In genomic region chr3:119597548-119598288, GRCh38 we compare ENCODE assay signal across 13 cellular contexts. TPM values are rescaled to one million over a fixed set of nuclear protein-coding genes. Genes with fewer than 3 reads are reported as not detected.
A peak's percentile ranks its signal among the peaks of the same experiment; 100 is the strongest.
DNase-seq lines count a peak whose midpoint lies in the region; ATAC-seq, FAIRE-seq and TF ChIP-seq lines count a peak whose summit lies in the region.
"Had no signal": no experiment of that assay in that cellular context is flagged by ENCODE, and none has a peak within 500 bp of the region (broad histone marks: within the 10 kb centered on the region; RNA-seq: fewer than 3 reads in every experiment).

TSS of gene PLA1A (plus strand) at chr3:119597885. CDS start at chr3:119597914, 29 bp downstream.

- peak in 1 of 2 experiments; percentile 42; a peak in 1 of 4 replicates for TF ChIP-seq EP300 in GM12878 (IDR thresholded peaks at IDR 0.05; ENCODE audit: borderline replicate concordance in 1 of 2, control insufficient read depth in 1 of 2, low read depth in 2 of 2, low read length in 2 of 2)

- peaks cover 6 to 72% (median 55%) of the 10 kb centered on the region in 9 donors for H3K4me1 ChIP-seq in heart right ventricle
- H3K4me1 ChIP-seq in GM12878 (ENCODE audit: control insufficient read depth, insufficient read depth, low read length): peaks cover 59% of the 10 kb centered on the region
- peaks cover 47% of the 10 kb centered on the region for H3K4me1 ChIP-seq in lower lobe of right lung
- peaks cover 21% of the 10 kb centered on the region for H3K4me1 ChIP-seq in upper lobe of right lung
- H3K4me1 ChIP-seq in aorta (ENCODE audit: control insufficient read depth in 1 of 2, insufficient read depth in 2 of 2, low read length in 2 of 2): no peaks in the 10 kb centered on the region

- peak within 1 kb of the TSS; percentile 37 for H2AFZ ChIP-seq in GM12878 (ENCODE audit: control insufficient read depth, low read depth, low read length)

- RAD21 ChIA-PET in GM12878 (lab: Charles Lee; ENCODE audit: unreplicated experiment): interaction anchor here (0.7 to 7.0 kb wide), 8 partner anchors 16 to 134 kb away, joined by 3 to 147 read pairs (median 4); partner anchors contain the start of genes CD80, COX17 and TMEM39A

- intact Hi-C loops in heart right ventricle (cut with DNase I): loop anchor here in 8 of 10 donors (2.0 to 10.0 kb wide), 7 partner anchors 17 to 85 kb away; partner anchors contain the start of gene COX17 (in 2 of the 8)
- intact Hi-C loops in Right ventricle myocardium superior (cut with DNase I): loop anchor here (5.0 kb wide), 1 partner anchor 80 kb away; the partner anchor contains the start of gene COX17
- intact Hi-C loops in GM12878 (cut with micrococcal nuclease; ENCODE audit: unreplicated experiment): loop anchor here (1.0 kb wide), 3 partner anchors 17 to 35 kb away; no protein-coding TSS in a partner anchor
- intact Hi-C loops in lower lobe of right lung (cut with DNase I): no loop called here
- intact Hi-C loops in upper lobe of right lung (cut with DNase I): loop anchor here (10.0 kb wide), 1 partner anchor 77 kb away; the partner anchor contains the start of gene COX17
- intact Hi-C loops in aorta (cut with DNase I): no loop called here

- CTCF ChIA-PET in GM12878 (lab: Yijun Ruan, JAX): interaction anchor here (0.6 to 6.0 kb wide), 5 partner anchors 11 to 83 kb away, joined by 3 to 71 read pairs (median 13); no protein-coding TSS in a partner anchor

- H3K27me3 ChIP-seq in heart right ventricle (no peaks in the 10 kb centered on the region), GM12878 (replicated peaks in 1 of 2; ENCODE audit: control insufficient read depth in 2 of 2, insufficient read depth in 2 of 2, low read length in 1 of 2) (no peaks in the 10 kb centered on the region), lower lobe of right lung (ENCODE audit: low read depth) (no peaks in the 10 kb centered on the region), upper lobe of right lung (no peaks in the 10 kb centered on the region), aorta (ENCODE audit: control insufficient read depth in 1 of 2, insufficient read depth in 2 of 2, low read length in 1 of 2) (no peaks in the 10 kb centered on the region)

- SMC1A ChIA-PET in GM12878 (lab: Charles Lee; ENCODE audit: uncharacterized antibody, unreplicated experiment): interaction anchor here (1.0 to 4.5 kb wide), 10 partner anchors 8 to 82 kb away, joined by 3 to 41 read pairs (median 10); partner anchors contain the start of genes ADPRH and CD80

- H3K9me3 ChIP-seq in heart right ventricle: no peaks in the 10 kb centered on the region
- H3K9me3 ChIP-seq in GM12878 (replicated peaks; ENCODE audit: control insufficient read depth, insufficient read depth, low read length): no peaks in the 10 kb centered on the region
- no peaks in the 10 kb centered on the region for H3K9me3 ChIP-seq in lower lobe of right lung
- no peaks in the 10 kb centered on the region for H3K9me3 ChIP-seq in upper lobe of right lung
- no peaks in the 10 kb centered on the region for H3K9me3 ChIP-seq in aorta (ENCODE audit: control insufficient read depth, low read length)

- peaks cover 25% of the 10 kb centered on the region for H3K79me2 ChIP-seq in GM12878 (ENCODE audit: control insufficient read depth, insufficient read depth, low read length)

- H3K4me2 ChIP-seq in GM12878 (ENCODE audit: control insufficient read depth, insufficient read depth): peak within 1 kb of the TSS; percentile 80

- WGBS in heart right ventricle, 2 donors: 60 to 62% methylated on average over 7 of the region's 7 CpGs
- WGBS in GM12878 (ENCODE audit: insufficient coverage, insufficient replicate concordance, low lambda C conversion rate, missing lambda C conversion rate): under 1% methylated on average over 7 of the region's 7 CpGs
- 76 to 79% methylated on average over 7 of the region's 7 CpGs for WGBS in aorta, 2 donors

- H3K27ac ChIP-seq in heart right ventricle (peak within 1 kb of the TSS; percentile 50 to 90 (median 78)), GM12878 (ENCODE audit: control insufficient read depth, insufficient read depth) (peak within 1 kb of the TSS; percentile 87), lower lobe of right lung (peak within 1 kb of the TSS; percentile 76), upper lobe of right lung (peak within 1 kb of the TSS; percentile 72), aorta (ENCODE audit: low read depth in 1 of 2, low read length in 2 of 2) (no peak within 1 kb of the TSS)

- no peak for TF ChIP-seq RAD21 in GM12878 (IDR thresholded peaks at IDR 0.05; ENCODE audit: insufficient read depth, low read depth, low read length)

- no peak for TF ChIP-seq POLR2A in GM12878 (IDR thresholded peaks at IDR 0.05; ENCODE audit: low read depth, low read length)
- TF ChIP-seq POLR2A in GM18505 (IDR thresholded peaks at IDR 0.05; ENCODE audit: borderline replicate concordance, extremely low read depth, insufficient read depth, insufficient read length): no peak

- peak in 1 of 2 donors; percentile 38 for DNase-seq in heart right ventricle
- DNase-seq in Right ventricle myocardium superior: no peak
- DNase-seq in GM12878 (ENCODE audit: low read depth, low spot score): no peak
- no peak for DNase-seq in lower lobe of right lung
- DNase-seq in upper lobe of right lung: no peak
- DNase-seq in amygdala (lab: John Stamatoyannopoulos, UW): no peak
- no peak for DNase-seq in aorta
- DNase-seq: activated CD4-positive, alpha-beta T cell treated with anti-CD3 and anti-CD28 coated beads, Interleukin-2, amount 10 ng/mL, durations not matched to agents 7 days and 5 days; KG1; left cardiac atrium; SIG-M5 had no signal

- peak within 1 kb of the TSS; percentile 80 for H3K9ac ChIP-seq in GM12878 (ENCODE audit: control insufficient read depth, insufficient read depth, low read length)

- TF ChIP-seq CTCF in heart right ventricle (IDR thresholded peaks at IDR 0.05) (no peak), GM12878 (IDR thresholded peaks at IDR 0.05 in 2 of 3, conservative IDR thresholded peaks at IDR 0.05 in 1 of 3; ENCODE audit: control insufficient read depth in 2 of 3, extremely low read depth in 1 of 3, insufficient read depth in 1 of 3, low read depth in 3 of 3, low read length in 3 of 3) (no peak), lower lobe of right lung (IDR thresholded peaks at IDR 0.05) (no peak), upper lobe of right lung (IDR thresholded peaks at IDR 0.05) (no peak)

- H3K36me3 ChIP-seq in heart right ventricle (no peaks in the 10 kb centered on the region), GM12878 (ENCODE audit: control insufficient read depth in 2 of 2, insufficient read depth in 2 of 2, low read length in 1 of 2) (no peaks in the 10 kb centered on the region), lower lobe of right lung (no peaks in the 10 kb centered on the region), upper lobe of right lung (no peaks in the 10 kb centered on the region), aorta (ENCODE audit: control insufficient read depth in 1 of 2, insufficient read depth in 2 of 2, low read length in 1 of 2) (no peaks in the 10 kb centered on the region)

- H3K4me3 ChIP-seq in heart right ventricle: no peak within 1 kb of the TSS
- H3K4me3 ChIP-seq in GM12878: peak within 1 kb of the TSS; percentile 43
- H3K4me3 ChIP-seq in lower lobe of right lung: peak within 1 kb of the TSS; percentile 12
- peak within 1 kb of the TSS; percentile 18 for H3K4me3 ChIP-seq in upper lobe of right lung
- no peak within 1 kb of the TSS for H3K4me3 ChIP-seq in aorta (ENCODE audit: low read length in 2 of 2)

- POLR2A ChIA-PET in GM12878 (lab: Charles Lee): interaction anchor here (6.2 to 10.4 kb wide), 4 partner anchors 9 to 40 kb away, joined by 57 to 133 read pairs (median 104); partner anchors contain the start of genes ADPRH and CD80

- H4K20me1 ChIP-seq in GM12878 (ENCODE audit: control insufficient read depth, insufficient read depth): no peaks in the 10 kb centered on the region

- BruUV-seq in GM12878 (replicated peaks; lab: Mats Ljungman, UMichigan): TSS peak; percentile 48

- FAIRE-seq in GM12878 (lab: Jason Lieb, UNC): no peak

- ATAC-seq in heart right ventricle: peak in 6 of 8 donors; percentile 41 to 82 (median 58)
- ATAC-seq in Right ventricle myocardium superior (ENCODE audit: poor library complexity): no peak
- peak; percentile 2 for ATAC-seq in GM12878
- ATAC-seq in lower lobe of right lung: peak in 1 of 2 donors; percentile 34
- ATAC-seq in upper lobe of right lung: peak; percentile 24
- no peak for ATAC-seq in GM18505 (IDR thresholded peaks at IDR 0.05; ENCODE audit: unreplicated experiment)
- no peak for ATAC-seq in aorta (ENCODE audit: low FRiP score)
- ATAC-seq: esophagus mucosa had no signal

- in situ Hi-C loops in GM12878 (cut with MboI): loop anchor here (5.0 kb wide), 1 partner anchor 80 kb away; the partner anchor contains the start of gene COX17

TF ChIP-seq in GM12878, 131 proteins besides CTCF, POLR2A, EP300 and RAD21 (continues in another document):
- peak; percentile 8 for TF ChIP-seq ZBED1 (IDR thresholded peaks at IDR 0.05; ENCODE audit: borderline replicate concordance)
- 0 out of 2 replicates have a peak, but pooled peaks have one; percentile 32 for TF ChIP-seq SPI1 (IDR thresholded peaks at IDR 0.05; ENCODE audit: borderline replicate concordance, insufficient read depth, low read depth, low read length)
- 0 out of 2 replicates have a peak, but pooled peaks have one; percentile 12 for TF ChIP-seq NBN (IDR thresholded peaks at IDR 0.05)
- no peak for TF ChIP-seq SMC3 (IDR thresholded peaks at IDR 0.05; ENCODE audit: borderline replicate concordance, low read length)

RNA-seq across cellular contexts. Expression of gene PLA1A, which starts in this region (rescaled TPM):
- total RNA-seq in heart right ventricle: 10 to 100 TPM in 1 of 10 donors, 1 to 10 TPM in 6, under 1 TPM in 3; 0.55 to 19.3 (median 1.9) TPM
- polyA plus RNA-seq in heart right ventricle: 1 to 10 TPM; 1.1 to 3.7 TPM
- 1.6 TPM for total RNA-seq in Right ventricle myocardium superior
- 43.4 and 53.6 TPM in 2 replicates for total RNA-seq in GM12878 (2013; cell fraction: nucleolus; rRNA removed)
- 5.9 and 6.5 TPM in 2 replicates for total RNA-seq in GM12878 (2014; rRNA removed)
- 4.7 TPM in 2 replicates for total RNA-seq in GM12878 (2014; rRNA removed; fragmentation: Illumina TruSeq; extraction: Trizol)
- total RNA-seq in GM12878 (2021): 3.8 and 4.4 TPM in 2 replicates
- polyA plus RNA-seq in GM12878 (2011; ENCODE audit: low read depth): 7.9 TPM
- 106 TPM in 2 replicates for polyA plus RNA-seq in GM12878 (2011; rRNA removed)
- 92.1 and 100 TPM in 2 replicates for polyA plus RNA-seq in GM12878 (2011; cell fraction: cytosol; rRNA removed)
- polyA plus RNA-seq in GM12878 (2011; cell fraction: nucleus; rRNA removed): 48.6 and 73.6 TPM in 2 replicates
- polyA plus RNA-seq in GM12878 (2012): 8.0 and 10.1 TPM in 2 replicates
- 4.9 and 6.7 TPM in 2 replicates for polyA plus RNA-seq in GM12878 (2014; fragmentation: Illumina TruSeq; extraction: Trizol)
- polyA plus RNA-seq in GM12878 (2014; fragmentation: Nextera tagmentation; extraction: Ambion mirVana): 1 to 10 TPM; 2.9 to 3.5 TPM
- 3.1 and 3.9 TPM in 2 replicates for polyA plus RNA-seq in GM12878 (2014; rRNA removed)
- polyA plus RNA-seq in GM12878 (2016; fragmentation: Nextera tagmentation; extraction: Ambion mirVana): 1 to 10 TPM; 5.3 to 7.2 TPM
- 103 and 152 TPM in 2 replicates for polyA minus RNA-seq in GM12878 (2011; rRNA and poly(A)+ RNA removed)
- 28.3 and 32.7 TPM in 2 replicates for polyA minus RNA-seq in GM12878 (2011; cell fraction: cytosol; rRNA and poly(A)+ RNA removed)
- polyA minus RNA-seq in GM12878 (2011; cell fraction: nucleus; rRNA and poly(A)+ RNA removed): 68.2 and 98.7 TPM in 2 replicates
- total RNA-seq in lower lobe of right lung: 13.1 TPM
- total RNA-seq in upper lobe of right lung: 37.6 TPM
- 1 to 10 TPM; 2.1 to 5.7 TPM for total RNA-seq in aorta
- polyA plus RNA-seq in aorta: 1 to 10 TPM in 1 of 2 donors, under 1 TPM in 1; 0.50 to 4.0 TPM
- total RNA-seq: activated CD4-positive, alpha-beta T cell treated with anti-CD3 and anti-CD28 coated beads, Interleukin-2, amount 10 ng/mL, durations not matched to agents 7 days and 5 days had no signal

Comparison
In these comparisons a context has a peak if more than half of its experiments do, and no peak if none do; other contexts are left out.
1. ATAC-seq: peak in heart right ventricle (6 of 8), GM12878 (single experiment) and upper lobe of right lung (single experiment); none in Right ventricle myocardium superior (single experiment), GM18505 (single experiment) and aorta (single experiment).
2. H3K27ac ChIP-seq: peak in heart right ventricle (10 of 10), GM12878 (single experiment), lower lobe of right lung (single experiment) and upper lobe of right lung (single experiment); none in aorta (0 of 2).
3. H3K4me3 ChIP-seq: peak in GM12878 (single experiment), lower lobe of right lung (single experiment) and upper lobe of right lung (single experiment); none in heart right ventricle (0 of 10) and aorta (0 of 2).
4. intact Hi-C loops: an anchor here in heart right ventricle (2.0 to 10.0 kb wide), Right ventricle myocardium superior (5.0 kb wide), GM12878 (1.0 kb wide) and upper lobe of right lung (10.0 kb wide); none called in lower lobe of right lung and aorta.